ENCODE assay signal across 1 cellular context in genomic region chr16:2152695-2153506, GRCh38.
TF ChIP-seq lines count a peak whose summit lies in the region.

No MANE protein-coding gene starts in this region.

TF ChIP-seq in K562, 482 proteins besides CTCF, POLR2A, EP300 and RAD21 (continued from another document and continues in another):
- no peak for TF ChIP-seq ZBTB5 (IDR thresholded peaks at IDR 0.05)
- TF ChIP-seq SRSF7 (optimal IDR thresholded peaks at IDR 0.05; ENCODE audit: low read depth, low read length) = no peak
- TF ChIP-seq, protein P1, sequence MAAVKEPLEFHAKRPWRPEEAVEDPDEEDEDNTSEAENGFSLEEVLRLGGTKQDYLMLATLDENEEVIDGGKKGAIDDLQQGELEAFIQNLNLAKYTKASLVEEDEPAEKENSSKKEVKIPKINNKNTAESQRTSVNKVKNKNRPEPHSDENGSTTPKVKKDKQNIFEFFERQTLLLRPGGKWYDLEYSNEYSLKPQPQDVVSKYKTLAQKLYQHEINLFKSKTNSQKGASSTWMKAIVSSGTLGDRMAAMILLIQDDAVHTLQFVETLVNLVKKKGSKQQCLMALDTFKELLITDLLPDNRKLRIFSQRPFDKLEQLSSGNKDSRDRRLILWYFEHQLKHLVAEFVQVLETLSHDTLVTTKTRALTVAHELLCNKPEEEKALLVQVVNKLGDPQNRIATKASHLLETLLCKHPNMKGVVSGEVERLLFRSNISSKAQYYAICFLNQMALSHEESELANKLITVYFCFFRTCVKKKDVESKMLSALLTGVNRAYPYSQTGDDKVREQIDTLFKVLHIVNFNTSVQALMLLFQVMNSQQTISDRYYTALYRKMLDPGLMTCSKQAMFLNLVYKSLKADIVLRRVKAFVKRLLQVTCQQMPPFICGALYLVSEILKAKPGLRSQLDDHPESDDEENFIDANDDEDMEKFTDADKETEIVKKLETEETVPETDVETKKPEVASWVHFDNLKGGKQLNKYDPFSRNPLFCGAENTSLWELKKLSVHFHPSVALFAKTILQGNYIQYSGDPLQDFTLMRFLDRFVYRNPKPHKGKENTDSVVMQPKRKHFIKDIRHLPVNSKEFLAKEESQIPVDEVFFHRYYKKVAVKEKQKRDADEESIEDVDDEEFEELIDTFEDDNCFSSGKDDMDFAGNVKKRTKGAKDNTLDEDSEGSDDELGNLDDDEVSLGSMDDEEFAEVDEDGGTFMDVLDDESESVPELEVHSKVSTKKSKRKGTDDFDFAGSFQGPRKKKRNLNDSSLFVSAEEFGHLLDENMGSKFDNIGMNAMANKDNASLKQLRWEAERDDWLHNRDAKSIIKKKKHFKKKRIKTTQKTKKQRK (IDR thresholded peaks at IDR 0.05; ENCODE audit: borderline replicate concordance, low read depth, low read length) = no peak
- no peak for TF ChIP-seq FOXK2 (conservative IDR thresholded peaks at IDR 0.05 in 1 of 2, IDR thresholded peaks at IDR 0.05 in 1 of 2; ENCODE audit: low read depth in 2 of 2)
- TF ChIP-seq ZNF124 (CRISPR knock-in tag; IDR thresholded peaks at IDR 0.05) = no peak
- no peak for TF ChIP-seq ZNF445 (CRISPR knock-in tag; IDR thresholded peaks at IDR 0.05; ENCODE audit: low read depth)
- TF ChIP-seq SRSF3 (IDR thresholded peaks at IDR 0.05; ENCODE audit: insufficient read depth, low read length) = no peak
- TF ChIP-seq HNRNPH1 (optimal IDR thresholded peaks at IDR 0.05; ENCODE audit: low read depth, low read length) = no peak
- no peak for TF ChIP-seq USF2 (CRISPR knock-in tag; IDR thresholded peaks at IDR 0.05)
- no peak for TF ChIP-seq MAFK (IDR thresholded peaks at IDR 0.05; ENCODE audit: low read length)
- 0 out of 2 replicates have a peak, but pooled peaks have one; percentile 16 for TF ChIP-seq TOE1 (IDR thresholded peaks at IDR 0.05; ENCODE audit: borderline replicate concordance)
- no peak; the same call in 1 of the 2 replicates for TF ChIP-seq TOE1 (CRISPR knock-in tag; IDR thresholded peaks at IDR 0.05; ENCODE audit: borderline replicate concordance, low read depth)
- no peak; the same call in 1 of the 2 replicates for TF ChIP-seq SIN3B (IDR thresholded peaks at IDR 0.05; ENCODE audit: low read depth)
- no peak for TF ChIP-seq CEBPG (CRISPR knock-in tag; IDR thresholded peaks at IDR 0.05)
- no peak for TF ChIP-seq CEBPG (tag; conservative IDR thresholded peaks at IDR 0.05 in 1 of 2, IDR thresholded peaks at IDR 0.05 in 1 of 2)
- TF ChIP-seq POU5F1 (IDR thresholded peaks at IDR 0.05; ENCODE audit: borderline replicate concordance, low read depth, low read length, partially characterized antibody) = no peak
- no peak for TF ChIP-seq PATZ1 (CRISPR knock-in tag; IDR thresholded peaks at IDR 0.05; ENCODE audit: borderline replicate concordance)
- peak; percentile 71 for TF ChIP-seq SUPT5H (IDR thresholded peaks at IDR 0.05)
- peak; percentile 30; the same call in 1 of the 2 replicates for TF ChIP-seq RNF2 (IDR thresholded peaks at IDR 0.05)
- TF ChIP-seq, protein P2, sequence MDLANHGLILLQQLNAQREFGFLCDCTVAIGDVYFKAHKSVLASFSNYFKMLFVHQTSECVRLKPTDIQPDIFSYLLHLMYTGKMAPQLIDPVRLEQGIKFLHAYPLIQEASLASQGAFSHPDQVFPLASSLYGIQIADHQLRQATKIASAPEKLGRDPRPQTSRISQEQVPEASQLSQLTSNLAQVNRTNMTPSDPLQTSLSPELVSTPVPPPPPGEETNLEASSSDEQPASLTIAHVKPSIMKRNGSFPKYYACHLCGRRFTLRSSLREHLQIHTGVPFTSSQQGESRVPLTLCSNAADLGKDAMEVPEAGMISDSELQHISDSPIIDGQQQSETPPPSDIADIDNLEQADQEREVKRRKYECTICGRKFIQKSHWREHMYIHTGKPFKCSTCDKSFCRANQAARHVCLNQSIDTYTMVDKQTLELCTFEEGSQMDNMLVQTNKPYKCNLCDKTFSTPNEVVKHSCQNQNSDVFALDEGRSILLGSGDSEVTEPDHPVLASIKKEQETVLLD (IDR thresholded peaks at IDR 0.05) = no peak
- peak; percentile 4 for TF ChIP-seq SMAD1 (IDR thresholded peaks at IDR 0.05; ENCODE audit: low read depth, low read length, partially characterized antibody)
- TF ChIP-seq MTF1 (CRISPR knock-in tag; IDR thresholded peaks at IDR 0.05; ENCODE audit: borderline replicate concordance) = no peak
- TF ChIP-seq CGGBP1 (CRISPR knock-in tag; IDR thresholded peaks at IDR 0.05) = no peak
- no peak; the same call in 1 of the 2 replicates for TF ChIP-seq DPF2 (IDR thresholded peaks at IDR 0.05)
- no peak; the same call in 1 of the 2 replicates for TF ChIP-seq ZNF586 (CRISPR knock-in tag; conservative IDR thresholded peaks at IDR 0.05)
- no peak for TF ChIP-seq U2AF1 (optimal IDR thresholded peaks at IDR 0.05; ENCODE audit: low read depth, low read length)
- TF ChIP-seq ZNF766 (CRISPR knock-in tag; conservative IDR thresholded peaks at IDR 0.05) = no peak
- no peak for TF ChIP-seq CREB3 (tag; conservative IDR thresholded peaks at IDR 0.05; ENCODE audit: low read depth)
- no peak for TF ChIP-seq ZNF444 (CRISPR knock-in tag; IDR thresholded peaks at IDR 0.05)
- no peak for TF ChIP-seq DDX20 (tag; IDR thresholded peaks at IDR 0.05; ENCODE audit: low read depth)
- TF ChIP-seq ZSCAN32 (CRISPR knock-in tag; IDR thresholded peaks at IDR 0.05) = no peak
- 0 out of 2 replicates have a peak, but pooled peaks have one; percentile 46 for TF ChIP-seq ZNF57 (CRISPR knock-in tag; IDR thresholded peaks at IDR 0.05)
- TF ChIP-seq SIN3A (IDR thresholded peaks at IDR 0.05; ENCODE audit: borderline replicate concordance in 2 of 2, control insufficient read depth in 1 of 2, low read depth in 2 of 2, low read length in 2 of 2) = 0 out of 4 replicates have a peak, but pooled peaks of 1 of the 2 experiments have one; percentile 43
- TF ChIP-seq SOX6 (IDR thresholded peaks at IDR 0.05) = no peak
- TF ChIP-seq PRPF4 (IDR thresholded peaks at IDR 0.05; ENCODE audit: insufficient read depth, low read depth, low read length, poor library complexity, severe bottlenecking) = peak; percentile 83
- no peak for TF ChIP-seq KLF6 (CRISPR knock-in tag; IDR thresholded peaks at IDR 0.05; ENCODE audit: borderline replicate concordance)
- TF ChIP-seq, protein P3, sequence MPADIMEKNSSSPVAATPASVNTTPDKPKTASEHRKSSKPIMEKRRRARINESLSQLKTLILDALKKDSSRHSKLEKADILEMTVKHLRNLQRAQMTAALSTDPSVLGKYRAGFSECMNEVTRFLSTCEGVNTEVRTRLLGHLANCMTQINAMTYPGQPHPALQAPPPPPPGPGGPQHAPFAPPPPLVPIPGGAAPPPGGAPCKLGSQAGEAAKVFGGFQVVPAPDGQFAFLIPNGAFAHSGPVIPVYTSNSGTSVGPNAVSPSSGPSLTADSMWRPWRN (IDR thresholded peaks at IDR 0.05; ENCODE audit: low read depth) = no peak
- no peak for TF ChIP-seq ZKSCAN8 (CRISPR knock-in tag; IDR thresholded peaks at IDR 0.05)
- no peak for TF ChIP-seq ATF4 (CRISPR knock-in tag; IDR thresholded peaks at IDR 0.05)
- 0 out of 2 replicates have a peak, but pooled peaks have one; percentile 33 for TF ChIP-seq POLR2H (tag; IDR thresholded peaks at IDR 0.05; ENCODE audit: low read depth)
- TF ChIP-seq, protein P4, sequence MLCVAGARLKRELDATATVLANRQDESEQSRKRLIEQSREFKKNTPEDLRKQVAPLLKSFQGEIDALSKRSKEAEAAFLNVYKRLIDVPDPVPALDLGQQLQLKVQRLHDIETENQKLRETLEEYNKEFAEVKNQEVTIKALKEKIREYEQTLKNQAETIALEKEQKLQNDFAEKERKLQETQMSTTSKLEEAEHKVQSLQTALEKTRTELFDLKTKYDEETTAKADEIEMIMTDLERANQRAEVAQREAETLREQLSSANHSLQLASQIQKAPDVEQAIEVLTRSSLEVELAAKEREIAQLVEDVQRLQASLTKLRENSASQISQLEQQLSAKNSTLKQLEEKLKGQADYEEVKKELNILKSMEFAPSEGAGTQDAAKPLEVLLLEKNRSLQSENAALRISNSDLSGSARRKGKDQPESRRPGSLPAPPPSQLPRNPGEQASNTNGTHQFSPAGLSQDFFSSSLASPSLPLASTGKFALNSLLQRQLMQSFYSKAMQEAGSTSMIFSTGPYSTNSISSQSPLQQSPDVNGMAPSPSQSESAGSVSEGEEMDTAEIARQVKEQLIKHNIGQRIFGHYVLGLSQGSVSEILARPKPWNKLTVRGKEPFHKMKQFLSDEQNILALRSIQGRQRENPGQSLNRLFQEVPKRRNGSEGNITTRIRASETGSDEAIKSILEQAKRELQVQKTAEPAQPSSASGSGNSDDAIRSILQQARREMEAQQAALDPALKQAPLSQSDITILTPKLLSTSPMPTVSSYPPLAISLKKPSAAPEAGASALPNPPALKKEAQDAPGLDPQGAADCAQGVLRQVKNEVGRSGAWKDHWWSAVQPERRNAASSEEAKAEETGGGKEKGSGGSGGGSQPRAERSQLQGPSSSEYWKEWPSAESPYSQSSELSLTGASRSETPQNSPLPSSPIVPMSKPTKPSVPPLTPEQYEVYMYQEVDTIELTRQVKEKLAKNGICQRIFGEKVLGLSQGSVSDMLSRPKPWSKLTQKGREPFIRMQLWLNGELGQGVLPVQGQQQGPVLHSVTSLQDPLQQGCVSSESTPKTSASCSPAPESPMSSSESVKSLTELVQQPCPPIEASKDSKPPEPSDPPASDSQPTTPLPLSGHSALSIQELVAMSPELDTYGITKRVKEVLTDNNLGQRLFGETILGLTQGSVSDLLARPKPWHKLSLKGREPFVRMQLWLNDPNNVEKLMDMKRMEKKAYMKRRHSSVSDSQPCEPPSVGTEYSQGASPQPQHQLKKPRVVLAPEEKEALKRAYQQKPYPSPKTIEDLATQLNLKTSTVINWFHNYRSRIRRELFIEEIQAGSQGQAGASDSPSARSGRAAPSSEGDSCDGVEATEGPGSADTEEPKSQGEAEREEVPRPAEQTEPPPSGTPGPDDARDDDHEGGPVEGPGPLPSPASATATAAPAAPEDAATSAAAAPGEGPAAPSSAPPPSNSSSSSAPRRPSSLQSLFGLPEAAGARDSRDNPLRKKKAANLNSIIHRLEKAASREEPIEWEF (CRISPR knock-in tag; IDR thresholded peaks at IDR 0.05) = no peak
- no peak for TF ChIP-seq EWSR1 (IDR thresholded peaks at IDR 0.05; ENCODE audit: borderline replicate concordance, low read depth, partially characterized antibody)
